ENCODE assay signal across 1 cellular context in the genomic region with DNA sequence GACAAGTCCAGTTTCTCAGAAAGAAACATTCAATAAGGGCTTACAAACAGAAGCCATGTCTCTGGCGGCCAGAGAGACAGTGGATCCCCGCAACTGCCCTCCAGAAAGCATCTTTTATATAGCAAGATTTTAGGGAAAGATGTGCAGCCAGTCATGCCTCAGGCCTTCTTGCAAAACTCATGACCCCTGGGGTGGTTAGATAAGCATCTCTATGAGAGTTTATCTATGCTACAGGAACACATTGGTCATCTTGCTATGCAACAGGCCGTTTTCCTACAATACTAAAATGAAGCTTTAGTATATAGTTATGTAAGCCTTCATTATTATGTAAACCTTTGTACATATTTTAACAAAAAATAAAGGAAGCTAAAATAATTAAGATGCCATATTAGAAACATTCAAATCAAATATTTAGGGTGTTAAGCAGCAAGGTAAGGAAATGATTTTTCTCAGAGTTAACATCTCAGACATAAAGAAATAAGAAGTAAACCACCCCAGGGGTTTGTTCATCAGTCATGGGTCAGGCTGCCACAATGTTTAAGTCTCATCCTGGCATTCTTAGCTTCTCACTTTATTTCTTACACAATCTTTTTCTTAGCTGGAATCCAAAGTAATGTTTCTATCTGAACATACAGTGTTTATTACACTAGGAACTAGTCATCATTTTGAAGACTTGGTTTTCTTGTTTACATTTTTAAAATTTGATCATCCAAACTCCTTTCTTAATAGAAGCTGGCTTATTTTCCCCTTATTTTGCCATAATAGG.
TF ChIP-seq lines count a peak whose summit lies in the region.

No MANE protein-coding gene starts in this region.

TF ChIP-seq in WTC11, 78 proteins besides CTCF, POLR2A, EP300 and RAD21 (continued from another document):
- TF ChIP-seq, protein P1, sequence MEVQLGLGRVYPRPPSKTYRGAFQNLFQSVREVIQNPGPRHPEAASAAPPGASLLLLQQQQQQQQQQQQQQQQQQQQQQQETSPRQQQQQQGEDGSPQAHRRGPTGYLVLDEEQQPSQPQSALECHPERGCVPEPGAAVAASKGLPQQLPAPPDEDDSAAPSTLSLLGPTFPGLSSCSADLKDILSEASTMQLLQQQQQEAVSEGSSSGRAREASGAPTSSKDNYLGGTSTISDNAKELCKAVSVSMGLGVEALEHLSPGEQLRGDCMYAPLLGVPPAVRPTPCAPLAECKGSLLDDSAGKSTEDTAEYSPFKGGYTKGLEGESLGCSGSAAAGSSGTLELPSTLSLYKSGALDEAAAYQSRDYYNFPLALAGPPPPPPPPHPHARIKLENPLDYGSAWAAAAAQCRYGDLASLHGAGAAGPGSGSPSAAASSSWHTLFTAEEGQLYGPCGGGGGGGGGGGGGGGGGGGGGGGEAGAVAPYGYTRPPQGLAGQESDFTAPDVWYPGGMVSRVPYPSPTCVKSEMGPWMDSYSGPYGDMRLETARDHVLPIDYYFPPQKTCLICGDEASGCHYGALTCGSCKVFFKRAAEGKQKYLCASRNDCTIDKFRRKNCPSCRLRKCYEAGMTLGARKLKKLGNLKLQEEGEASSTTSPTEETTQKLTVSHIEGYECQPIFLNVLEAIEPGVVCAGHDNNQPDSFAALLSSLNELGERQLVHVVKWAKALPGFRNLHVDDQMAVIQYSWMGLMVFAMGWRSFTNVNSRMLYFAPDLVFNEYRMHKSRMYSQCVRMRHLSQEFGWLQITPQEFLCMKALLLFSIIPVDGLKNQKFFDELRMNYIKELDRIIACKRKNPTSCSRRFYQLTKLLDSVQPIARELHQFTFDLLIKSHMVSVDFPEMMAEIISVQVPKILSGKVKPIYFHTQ (CRISPR knock-in tag; IDR thresholded peaks at IDR 0.05): no peak
- TF ChIP-seq, protein P2, sequence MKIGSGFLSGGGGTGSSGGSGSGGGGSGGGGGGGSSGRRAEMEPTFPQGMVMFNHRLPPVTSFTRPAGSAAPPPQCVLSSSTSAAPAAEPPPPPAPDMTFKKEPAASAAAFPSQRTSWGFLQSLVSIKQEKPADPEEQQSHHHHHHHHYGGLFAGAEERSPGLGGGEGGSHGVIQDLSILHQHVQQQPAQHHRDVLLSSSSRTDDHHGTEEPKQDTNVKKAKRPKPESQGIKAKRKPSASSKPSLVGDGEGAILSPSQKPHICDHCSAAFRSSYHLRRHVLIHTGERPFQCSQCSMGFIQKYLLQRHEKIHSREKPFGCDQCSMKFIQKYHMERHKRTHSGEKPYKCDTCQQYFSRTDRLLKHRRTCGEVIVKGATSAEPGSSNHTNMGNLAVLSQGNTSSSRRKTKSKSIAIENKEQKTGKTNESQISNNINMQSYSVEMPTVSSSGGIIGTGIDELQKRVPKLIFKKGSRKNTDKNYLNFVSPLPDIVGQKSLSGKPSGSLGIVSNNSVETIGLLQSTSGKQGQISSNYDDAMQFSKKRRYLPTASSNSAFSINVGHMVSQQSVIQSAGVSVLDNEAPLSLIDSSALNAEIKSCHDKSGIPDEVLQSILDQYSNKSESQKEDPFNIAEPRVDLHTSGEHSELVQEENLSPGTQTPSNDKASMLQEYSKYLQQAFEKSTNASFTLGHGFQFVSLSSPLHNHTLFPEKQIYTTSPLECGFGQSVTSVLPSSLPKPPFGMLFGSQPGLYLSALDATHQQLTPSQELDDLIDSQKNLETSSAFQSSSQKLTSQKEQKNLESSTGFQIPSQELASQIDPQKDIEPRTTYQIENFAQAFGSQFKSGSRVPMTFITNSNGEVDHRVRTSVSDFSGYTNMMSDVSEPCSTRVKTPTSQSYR (CRISPR knock-in tag; IDR thresholded peaks at IDR 0.05): no peak
- TF ChIP-seq, protein P3, sequence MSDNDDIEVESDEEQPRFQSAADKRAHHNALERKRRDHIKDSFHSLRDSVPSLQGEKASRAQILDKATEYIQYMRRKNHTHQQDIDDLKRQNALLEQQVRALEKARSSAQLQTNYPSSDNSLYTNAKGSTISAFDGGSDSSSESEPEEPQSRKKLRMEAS (CRISPR knock-in tag; IDR thresholded peaks at IDR 0.05): no peak
- TF ChIP-seq ELF4 (CRISPR knock-in tag; IDR thresholded peaks at IDR 0.05; ENCODE audit: low read depth) (no peak), TCF7 (CRISPR knock-in tag; IDR thresholded peaks at IDR 0.05; ENCODE audit: low read depth) (no peak), ZNF219 (CRISPR knock-in tag; IDR thresholded peaks at IDR 0.05; ENCODE audit: borderline replicate concordance) (no peak), CREB1 (CRISPR knock-in tag; IDR thresholded peaks at IDR 0.05) (no peak)
